29 cellular contexts compared by ENCODE assay signal in genomic region chr2:162520959-162521358, GRCh38.
"Had no signal": no experiment of that assay in that cellular context is flagged by ENCODE, and none has a peak within 500 bp of the region (broad histone marks: within the 10 kb centered on the region; RNA-seq: fewer than 3 reads in every experiment).

No MANE protein-coding gene starts in this region.

- H3K9me3 ChIP-seq: adrenal gland, neutrophil, testis, transverse colon had no signal

- ATAC-seq: activated CD4-positive, CD25-positive, alpha-beta regulatory T cell treated with anti-CD3 and anti-CD28 coated beads, Interleukin-2, amount 50 U/mL, for 24 hours; effector memory CD8-positive, alpha-beta T cell; esophagus mucosa; heart left ventricle; left cardiac atrium; sciatic nerve; stimulated activated naive CD8-positive, alpha-beta T cell treated with anti-CD3 and anti-CD28 coated beads, Interleukin-15, Interleukin-2, amounts not matched to agents 100 U/mL and 50 U/mL, for 24 hours had no signal

- H3K36me3 ChIP-seq: adrenal gland, brain microvascular endothelial cell, heart left ventricle, neutrophil, transverse colon, WERI-Rb-1 had no signal

- FAIRE-seq: astrocyte had no signal

- H3K27me3 ChIP-seq: adrenal gland, brain microvascular endothelial cell, heart left ventricle, neutrophil, testis, transverse colon had no signal

- H3K4me1 ChIP-seq: adrenal gland, heart left ventricle, testis, transverse colon had no signal

- H3K27ac ChIP-seq: adrenal gland, brain microvascular endothelial cell, heart left ventricle, neutrophil, skin epidermis, testis, transverse colon, WERI-Rb-1 had no signal

- H3K4me3 ChIP-seq: adrenal gland, heart left ventricle, skin epidermis, testis, transverse colon had no signal

- DNase-seq: activated CD4-positive, alpha-beta T cell treated with anti-CD3 and anti-CD28 coated beads for 48 hours; activated CD4-positive, alpha-beta T cell treated with anti-CD3 and anti-CD28 coated beads, Interleukin-2, amount 50 U/mL, for 48 hours; activated CD8-positive, alpha-beta memory T cell treated with anti-CD3 and anti-CD28 coated beads, Interleukin-2, amount 50 U/mL, for 4 hours; activated effector memory CD4-positive, alpha-beta T cell treated with anti-CD3 and anti-CD28 coated beads, Interleukin-2, amount 50 U/mL, for 16 hours; activated naive CD4-positive, alpha-beta T cell treated with anti-CD3 and anti-CD28 coated beads for 36 hours; activated naive CD8-positive, alpha-beta T cell treated with anti-CD3 and anti-CD28 coated beads for 36 hours; activated T-cell treated with anti-CD3 and anti-CD28 coated beads, Interleukin-2, amount 50 U/mL, for 1 hour; adrenal gland; brain microvascular endothelial cell; caudate nucleus; cortex of kidney; effector memory CD8-positive, alpha-beta T cell; foreskin fibroblast; heart left ventricle; left cardiac atrium; mammary epithelial cell; stimulated activated CD4-positive, alpha-beta T cell treated with anti-CD3 and anti-CD28 coated beads, Interleukin-12 subunit alpha, Interleukin-12 subunit beta, amount 100 ng/mL, for 4 hours; stimulated activated CD4-positive, alpha-beta T cell treated with anti-CD3 and anti-CD28 coated beads, Interleukin-4, amount 100 ng/mL, for 1 hour; stimulated activated naive CD8-positive, alpha-beta T cell treated with anti-CD3 and anti-CD28 coated beads, Interleukin-15, Interleukin-2, amounts not matched to agents 100 U/mL and 50 U/mL, for 24 hours; T1000; testis; transverse colon; WERI-Rb-1 had no signal
